25 cellular contexts compared by ENCODE assay signal in genomic region chr11:75615709-75616108, GRCh38. TPM values are rescaled to one million over a fixed set of nuclear protein-coding genes. Genes with fewer than 3 reads are reported as not detected.
DNase-seq lines count a peak whose midpoint lies in the region; ATAC-seq and TF ChIP-seq lines count a peak whose summit lies in the region.
"Had no signal": no experiment of that assay in that cellular context is flagged by ENCODE, and none has a peak within 500 bp of the region (broad histone marks: within the 10 kb centered on the region; RNA-seq: fewer than 3 reads in every experiment).

No MANE protein-coding gene starts in this region.

- H3K27me3 ChIP-seq in A673 (replicated peaks; ENCODE audit: insufficient read depth, low read depth, low read length, poor library complexity) (no peaks in the 10 kb centered on the region), H7 (ENCODE audit: control insufficient read depth, insufficient read depth, low read length) (no peaks in the 10 kb centered on the region), endocrine pancreas (ENCODE audit: control insufficient read depth, insufficient read depth, low read length) (no peaks in the 10 kb centered on the region), endodermal cell (ENCODE audit: control insufficient read depth, insufficient read depth, low read length, poor library complexity, severe bottlenecking) (no peaks in the 10 kb centered on the region), suprapubic skin (no peaks in the 10 kb centered on the region)
- H3K27me3 ChIP-seq: BLaER1 had no signal

- TF ChIP-seq CTCF in A673 (conservative IDR thresholded peaks at IDR 0.05; ENCODE audit: low read depth, low read length) (no peak), endodermal cell (conservative IDR thresholded peaks at IDR 0.05) (no peak), suprapubic skin (IDR thresholded peaks at IDR 0.05) (no peak)

- POLR2A ChIA-PET in A673 (lab: Charles Lee; ENCODE audit: low non-redundant PET) = no interaction called here

- CTCF ChIA-PET in A673 (lab: Charles Lee) = no interaction called here

- no peak for ATAC-seq in HG03045 (IDR thresholded peaks at IDR 0.05; ENCODE audit: unreplicated experiment)
- no peak for ATAC-seq in GM19397 (IDR thresholded peaks at IDR 0.05; ENCODE audit: unreplicated experiment)
- ATAC-seq: A549 had no signal

- no peaks in the 10 kb centered on the region for H3K9me3 Mint-ChIP-seq in endodermal cell
- H3K9me3 Mint-ChIP-seq: CD4-positive, alpha-beta T cell; T-helper 1 cell treated with Interleukin-12 subunit alpha and Interleukin-12 subunit beta and Interleukin-4 antibody, amounts not matched to agents 30 μg/mL and 1 μg/mL, for 36 hours had no signal

- H3K4me3 ChIP-seq in A673 (ENCODE audit: low read depth, low read length, poor library complexity, severe bottlenecking) (no peak overlapping the region), H7 (ENCODE audit: insufficient read depth, low read depth, low read length) (no peak overlapping the region), endocrine pancreas (ENCODE audit: control insufficient read depth, insufficient read depth, low read length) (peak overlapping the region; percentile 20), endodermal cell (ENCODE audit: low read length) (no peak overlapping the region), suprapubic skin (no peak overlapping the region)
- H3K4me3 ChIP-seq: A549, BLaER1, HAP-1, PC-9 had no signal

- intact Hi-C loops in A673 (cut with micrococcal nuclease; ENCODE audit: unreplicated experiment) = no loop called here

- no peak overlapping the region for H3K4me3 Mint-ChIP-seq in endodermal cell
- H3K4me3 Mint-ChIP-seq: CD4-positive, alpha-beta T cell; T-helper 1 cell treated with Interleukin-12 subunit alpha and Interleukin-12 subunit beta and Interleukin-4 antibody, amounts not matched to agents 30 μg/mL and 1 μg/mL, for 36 hours had no signal

- DNase-seq in A673 (ENCODE audit: low spot score) = peak; percentile 76
- DNase-seq in H7 = peak; percentile 74
- peak; percentile 16 for DNase-seq in NCI-H69 (lab: John Stamatoyannopoulos, UW)
- DNase-seq in endodermal cell = no peak
- no peak for DNase-seq in suprapubic skin (ENCODE audit: low spot score in 2 of 2)
- DNase-seq: Caco-2; CD4-positive, alpha-beta T cell; DMS 273 treated with DMSO at 0.1 percent for 48 hours; DMS79 treated with DMSO at 0.1 percent for 48 hours; MV-4-11; NCI-H2029; NCI-H2171; NCI-H345; NCI-H526 treated with DMSO at 0.1 percent for 48 hours; PC-9; SIG-M5 had no signal

- no peak overlapping the region for H3K9ac ChIP-seq in endocrine pancreas (ENCODE audit: control insufficient read depth, insufficient read depth, low read length)
- H3K9ac ChIP-seq in endodermal cell (ENCODE audit: extremely low read depth, low read length, poor library complexity, severe bottlenecking) = no peak overlapping the region
- H3K9ac ChIP-seq: BLaER1, KMS-11 had no signal

- no peak for TF ChIP-seq EP300 in suprapubic skin (IDR thresholded peaks at IDR 0.05)

- peaks cover 10% of the 10 kb centered on the region for H3K4me1 Mint-ChIP-seq in endodermal cell

- 74 to 80% methylated on average over 2 to 6 of the region's 6 CpGs for WGBS in endodermal cell (ENCODE audit: insufficient coverage in 1 of 2, insufficient read length in 1 of 2), 2 experiments
- 31% methylated on average over 6 of the region's 6 CpGs for WGBS in suprapubic skin

- H3K27ac Mint-ChIP-seq in endodermal cell = no peak overlapping the region
- H3K27ac Mint-ChIP-seq: CD4-positive, alpha-beta T cell; T-helper 1 cell treated with Interleukin-12 subunit alpha and Interleukin-12 subunit beta and Interleukin-4 antibody, amounts not matched to agents 30 μg/mL and 1 μg/mL, for 36 hours had no signal

- BruUV-seq in A673 (replicated peaks; lab: Mats Ljungman, UMichigan) = no TSS peak

- H3K36me3 Mint-ChIP-seq in endodermal cell (ENCODE audit: low read depth) = no peaks in the 10 kb centered on the region

- no peak for TF ChIP-seq POLR2A in suprapubic skin (IDR thresholded peaks at IDR 0.05)

- H3K36me3 ChIP-seq in A673 (ENCODE audit: insufficient read depth, low read length, poor library complexity, severe bottlenecking) (no peaks in the 10 kb centered on the region), H7 (replicated peaks; ENCODE audit: control insufficient read depth, insufficient read depth, low read length) (no peaks in the 10 kb centered on the region), endocrine pancreas (ENCODE audit: control insufficient read depth, insufficient read depth, low read length) (no peaks in the 10 kb centered on the region), endodermal cell (ENCODE audit: control insufficient read depth, insufficient read depth, low read length) (no peaks in the 10 kb centered on the region), suprapubic skin (no peaks in the 10 kb centered on the region)
- H3K36me3 ChIP-seq: BLaER1, HAP-1 had no signal

- no peak overlapping the region for H3K27ac ChIP-seq in A673 (ENCODE audit: low read depth, low read length, poor library complexity, severe bottlenecking)
- no peak overlapping the region for H3K27ac ChIP-seq in endodermal cell (ENCODE audit: low read depth, low read length)
- H3K27ac ChIP-seq in suprapubic skin = no peak overlapping the region
- H3K27ac ChIP-seq: A549, BLaER1, KMS-11, PC-9, RWPE1 had no signal

- H3K9me3 ChIP-seq in A673 (ENCODE audit: low read depth, low read length, poor library complexity, severe bottlenecking) (peaks cover 3% of the 10 kb centered on the region), endocrine pancreas (ENCODE audit: control insufficient read depth, low read length) (no peaks in the 10 kb centered on the region), endodermal cell (ENCODE audit: control insufficient read depth, low read length) (no peaks in the 10 kb centered on the region), suprapubic skin (no peaks in the 10 kb centered on the region)
- H3K9me3 ChIP-seq: Caco-2, HAP-1 had no signal

- peaks cover 18% of the 10 kb centered on the region for H3K4me1 ChIP-seq in A673 (ENCODE audit: insufficient read depth, low read length, poor library complexity, severe bottlenecking)
- H3K4me1 ChIP-seq in endocrine pancreas (ENCODE audit: control insufficient read depth, insufficient read depth, low read length) = no peaks in the 10 kb centered on the region
- peaks cover 13% of the 10 kb centered on the region for H3K4me1 ChIP-seq in endodermal cell (ENCODE audit: control insufficient read depth, insufficient read depth, low read length)
- no peaks in the 10 kb centered on the region for H3K4me1 ChIP-seq in suprapubic skin
- H3K4me1 ChIP-seq: A549, Caco-2 had no signal

- H3K27me3 Mint-ChIP-seq in endodermal cell (ENCODE audit: insufficient read depth) = no peaks in the 10 kb centered on the region

RNA-seq across cellular contexts. Expression of gene MAP6, which starts 53.1 kb away (rescaled TPM):
- total RNA-seq in A673 (2021) (0.24 TPM in 1 of 2 replicates, not detected in the other), endodermal cell (1 to 10 TPM; 1.9 to 4.2 TPM), suprapubic skin (10 to 100 TPM in 1 of 4 donors, 1 to 10 TPM in 3; 2.7 to 11.0 (median 4.6) TPM)
- total RNA-seq in H7 (2014; rRNA removed; shearing (Covaris generic)) = 0.31 and 0.44 TPM in 2 replicates
- polyA plus RNA-seq in endodermal cell (2013, experiment 1 of 2) = 80.4 TPM
- polyA plus RNA-seq in endodermal cell (2013, experiment 2 of 2) = 73.4 TPM
- total RNA-seq: CD4-positive, alpha-beta T cell; PC-9 had no signal

RNA-seq across cellular contexts. Expression of gene SERPINH1, which starts 53.7 kb away (rescaled TPM):
- total RNA-seq in A673 (2021) (264 and 268 TPM in 2 replicates), endodermal cell (100 to 1,000 TPM; 414 to 454 TPM), suprapubic skin (100 to 1,000 TPM in 2 of 4 donors, 10 to 100 TPM in 2; 56.9 to 111 (median 95.5) TPM)
- total RNA-seq in H7 (2014; rRNA removed; shearing (Covaris generic)) = 540 and 638 TPM in 2 replicates
- polyA plus RNA-seq in endodermal cell (2013, experiment 1 of 2) = 364 TPM
- 386 TPM for polyA plus RNA-seq in endodermal cell (2013, experiment 2 of 2)

Comparison
In these comparisons a context has a peak if more than half of its experiments do, and no peak if none do; other contexts are left out.
1. DNase-seq: peak in A673 (single experiment), H7 (single experiment) and NCI-H69 (single experiment); none in endodermal cell (single experiment) and suprapubic skin (0 of 2).